Comparison of ENCODE assay signal across 1 cellular context in genomic region chr22:41367039-41367679, GRCh38.
TF ChIP-seq lines count a peak whose summit lies in the region.

No MANE protein-coding gene starts in this region.

TF ChIP-seq in HepG2, 621 proteins besides CTCF, POLR2A, EP300 and RAD21 (continued from another document and continues in another):
- TF ChIP-seq PREB (CRISPR knock-in tag; IDR thresholded peaks at IDR 0.05), result no peak
- TF ChIP-seq CC2D1A (CRISPR knock-in tag; IDR thresholded peaks at IDR 0.05), result no peak
- TF ChIP-seq SPEN (CRISPR knock-in tag; IDR thresholded peaks at IDR 0.05; ENCODE audit: low read depth), result no peak
- TF ChIP-seq U2AF1 (optimal IDR thresholded peaks at IDR 0.05; ENCODE audit: low read depth, low read length), result no peak
- TF ChIP-seq CBFB (CRISPR knock-in tag; IDR thresholded peaks at IDR 0.05), result no peak
- TF ChIP-seq HDAC6 (IDR thresholded peaks at IDR 0.05; ENCODE audit: low read depth, low read length), result no peak
- TF ChIP-seq KLF9 (CRISPR knock-in tag; IDR thresholded peaks at IDR 0.05; ENCODE audit: low read depth), result no peak
- no peak for TF ChIP-seq MED13 (CRISPR knock-in tag; IDR thresholded peaks at IDR 0.05)
- TF ChIP-seq SYNCRIP (IDR thresholded peaks at IDR 0.05; ENCODE audit: insufficient read depth, low read depth, low read length), result no peak
- peak; percentile 78 for TF ChIP-seq RBM39 (IDR thresholded peaks at IDR 0.05; ENCODE audit: low read depth, low read length, poor library complexity, severe bottlenecking)
- TF ChIP-seq CAMTA2 (CRISPR knock-in tag; IDR thresholded peaks at IDR 0.05; ENCODE audit: borderline replicate concordance), result no peak
- peak; percentile 78 for TF ChIP-seq UBTF (CRISPR knock-in tag; IDR thresholded peaks at IDR 0.05)
- TF ChIP-seq ZBTB40 (IDR thresholded peaks at IDR 0.05), result no peak
- no peak for TF ChIP-seq ZBTB40 (CRISPR knock-in tag; IDR thresholded peaks at IDR 0.05)
- no peak for TF ChIP-seq ZFP36L2 (CRISPR knock-in tag; IDR thresholded peaks at IDR 0.05)
- no peak for TF ChIP-seq ZSCAN12 (CRISPR knock-in tag; IDR thresholded peaks at IDR 0.05)
- no peak for TF ChIP-seq LRRFIP1 (CRISPR knock-in tag; conservative IDR thresholded peaks at IDR 0.05)
- no peak for TF ChIP-seq ZNF12 (CRISPR knock-in tag; IDR thresholded peaks at IDR 0.05)
- no peak for TF ChIP-seq HBP1 (CRISPR knock-in tag; IDR thresholded peaks at IDR 0.05; ENCODE audit: low read depth)
- TF ChIP-seq ZUFSP (CRISPR knock-in tag; IDR thresholded peaks at IDR 0.05; ENCODE audit: borderline replicate concordance), result no peak
- no peak for TF ChIP-seq SP140L (CRISPR knock-in tag; IDR thresholded peaks at IDR 0.05; ENCODE audit: borderline replicate concordance)
- TF ChIP-seq KMT2B (CRISPR knock-in tag; IDR thresholded peaks at IDR 0.05), result no peak
- no peak for TF ChIP-seq SMAD3 (CRISPR knock-in tag; IDR thresholded peaks at IDR 0.05)
- TF ChIP-seq MTERF4 (CRISPR knock-in tag; IDR thresholded peaks at IDR 0.05), result no peak
- TF ChIP-seq E2F5 (CRISPR knock-in tag; conservative IDR thresholded peaks at IDR 0.05), result no peak
- TF ChIP-seq ZNF263 (CRISPR knock-in tag; IDR thresholded peaks at IDR 0.05), result peak; percentile 63; the same call in 1 of the 2 replicates
- TF ChIP-seq MAZ (IDR thresholded peaks at IDR 0.05; ENCODE audit: borderline replicate concordance, low read depth, low read length), result no peak
- TF ChIP-seq MAZ (CRISPR knock-in tag; IDR thresholded peaks at IDR 0.05; ENCODE audit: low read depth), result peak; percentile 88
- TF ChIP-seq ZBTB20 (CRISPR knock-in tag; IDR thresholded peaks at IDR 0.05; ENCODE audit: borderline replicate concordance, low read depth), result peak; percentile 74; the same call in 1 of the 2 replicates
- no peak for TF ChIP-seq ZNF577 (CRISPR knock-in tag; IDR thresholded peaks at IDR 0.05; ENCODE audit: borderline replicate concordance, low read depth)
- no peak for TF ChIP-seq ZMYM2 (CRISPR knock-in tag; IDR thresholded peaks at IDR 0.05)
- TF ChIP-seq ZNF44 (CRISPR knock-in tag; IDR thresholded peaks at IDR 0.05), result 0 out of 2 replicates have a peak, but pooled peaks have one; percentile 10
- TF ChIP-seq PLRG1 (conservative IDR thresholded peaks at IDR 0.05), result no peak
- TF ChIP-seq ZFP91 (CRISPR knock-in tag; IDR thresholded peaks at IDR 0.05; ENCODE audit: borderline replicate concordance), result peak; percentile 76; the same call in 1 of the 2 replicates
- TF ChIP-seq FIP1L1 (IDR thresholded peaks at IDR 0.05; ENCODE audit: borderline replicate concordance, insufficient read depth, low read depth, low read length), result no peak
- peak; percentile 46; the same call in 1 of the 2 replicates for TF ChIP-seq AHR (CRISPR knock-in tag; IDR thresholded peaks at IDR 0.05)
- TF ChIP-seq ZNF547 (CRISPR knock-in tag; IDR thresholded peaks at IDR 0.05), result no peak
